In genomic region chr3:40452562-40452875, GRCh38 we compare ENCODE assay signal across 8 cellular contexts. TPM values are rescaled to one million over a fixed set of nuclear protein-coding genes. Genes with fewer than 3 reads are reported as not detected.
DNase-seq lines count a peak whose midpoint lies in the region; ATAC-seq and TF ChIP-seq lines count a peak whose summit lies in the region.

No MANE protein-coding gene starts in this region.

- POLR2A ChIA-PET in CD8-positive, alpha-beta memory T cell (lab: Charles Lee) = interaction anchor here (1.0 to 2.6 kb wide), 6 partner anchors 25 to 746 kb away, joined by 3 to 15 read pairs (median 4); partner anchors contain the start of genes CTNNB1, ZNF620 and ZNF621
- POLR2A ChIA-PET in PC-9 (lab: Charles Lee; ENCODE audit: unreplicated experiment) = interaction anchor here (0.6 kb wide), 1 partner anchor 1363 kb away, joined by 3 read pairs; no protein-coding TSS in a partner anchor

- no peaks in the 10 kb centered on the region for H3K27me3 ChIP-seq in CD8-positive, alpha-beta memory T cell (ENCODE audit: insufficient read depth, low read length, poor library complexity, severe bottlenecking)
- H3K27me3 ChIP-seq in PC-9 (ENCODE audit: insufficient read depth, low read depth) = no peaks in the 10 kb centered on the region

- intact Hi-C loops in PC-9 (cut with micrococcal nuclease; ENCODE audit: unreplicated experiment) = loop anchor here (5.0 kb wide), 1 partner anchor 125 kb away; no protein-coding TSS in a partner anchor

- peak overlapping the region; percentile 91 to 100 (median 99) for H3K27ac Mint-ChIP-seq in CD8-positive, alpha-beta memory T cell
- peak overlapping the region; percentile 99 for H3K27ac Mint-ChIP-seq in osteocyte (ENCODE audit: unreplicated experiment)

- ATAC-seq in HG03565 (IDR thresholded peaks at IDR 0.05; ENCODE audit: unreplicated experiment) = no peak
- no peak for ATAC-seq in HG03460 (IDR thresholded peaks at IDR 0.05; ENCODE audit: unreplicated experiment)

- peaks cover 25 to 38% (median 36%) of the 10 kb centered on the region in 3 donors for H3K4me1 Mint-ChIP-seq in CD8-positive, alpha-beta memory T cell
- peaks cover 30% of the 10 kb centered on the region for H3K4me1 Mint-ChIP-seq in osteocyte (ENCODE audit: unreplicated experiment)

- no peak for DNase-seq in CD8-positive, alpha-beta memory T cell
- DNase-seq in PC-9 (no peak), epithelial cell of proximal tubule (ENCODE audit: low read depth) (no peak), osteocyte (ENCODE audit: extremely low spot score, unreplicated experiment) (no peak), KG1 (lab: John Stamatoyannopoulos, UW) (no peak), retina (no peak)

- peak overlapping the region; percentile 73 for H3K4me3 ChIP-seq in CD8-positive, alpha-beta memory T cell (ENCODE audit: low read length)
- H3K4me3 ChIP-seq in PC-9 (peak overlapping the region; percentile 59), epithelial cell of proximal tubule (ENCODE audit: low read depth, low read length) (peak overlapping the region; percentile 68)

- H3K79me2 ChIP-seq in PC-9 (ENCODE audit: low read depth) = peaks cover 17% of the 10 kb centered on the region

- H3F3A ChIP-seq in PC-9 (ENCODE audit: insufficient read depth, low read depth) = peaks cover 18% of the 10 kb centered on the region

- TSS peak; percentile 50 for BruUV-seq in PC-9 (replicated peaks; lab: Mats Ljungman, UMichigan)

- H4K20me1 ChIP-seq in PC-9 (ENCODE audit: insufficient read depth) = no peaks in the 10 kb centered on the region

- H2AFZ ChIP-seq in PC-9 = peak overlapping the region; percentile 86

- peak overlapping the region; percentile 91 to 98 (median 96) for H3K4me3 Mint-ChIP-seq in CD8-positive, alpha-beta memory T cell
- H3K4me3 Mint-ChIP-seq in osteocyte (ENCODE audit: unreplicated experiment) = peak overlapping the region; percentile 95

- CTCF ChIA-PET in CD8-positive, alpha-beta memory T cell (lab: Charles Lee) = interaction anchor here (0.7 to 1.9 kb wide), 3 partner anchors 53 to 143 kb away, joined by 3 to 6 read pairs (median 4); partner anchors contain the start of gene EIF1B
- CTCF ChIA-PET in PC-9 (lab: Charles Lee) = no interaction called here

- peaks cover 17% of the 10 kb centered on the region for H3K4me1 ChIP-seq in CD8-positive, alpha-beta memory T cell (ENCODE audit: insufficient read depth, low read length)
- H3K4me1 ChIP-seq in PC-9 (replicated peaks; ENCODE audit: insufficient read depth) = peaks cover 33% of the 10 kb centered on the region

- H3K4me2 ChIP-seq in PC-9 = peak overlapping the region; percentile 85

- no peaks in the 10 kb centered on the region for H3K9me2 ChIP-seq in PC-9 (ENCODE audit: insufficient read depth)

- peaks cover 3 to 34% (median 5%) of the 10 kb centered on the region in 3 donors for H3K36me3 Mint-ChIP-seq in CD8-positive, alpha-beta memory T cell
- H3K36me3 Mint-ChIP-seq in osteocyte (ENCODE audit: unreplicated experiment) = peaks cover 2% of the 10 kb centered on the region

- H3K36me3 ChIP-seq in CD8-positive, alpha-beta memory T cell (ENCODE audit: insufficient read depth, low read length) = no peaks in the 10 kb centered on the region
- H3K36me3 ChIP-seq in PC-9 (ENCODE audit: low read depth) = no peaks in the 10 kb centered on the region

- peak overlapping the region; percentile 96 for H3K27ac ChIP-seq in CD8-positive, alpha-beta memory T cell (ENCODE audit: low read depth, low read length)
- H3K27ac ChIP-seq in PC-9 = peak overlapping the region; percentile 52

- TF ChIP-seq CTCF in PC-9 (conservative IDR thresholded peaks at IDR 0.05) (no peak), epithelial cell of proximal tubule (conservative IDR thresholded peaks at IDR 0.05; ENCODE audit: low read depth, low read length) (no peak), osteocyte (IDR thresholded peaks at IDR 0.05) (no peak)

- no peaks in the 10 kb centered on the region for H3K27me3 Mint-ChIP-seq in CD8-positive, alpha-beta memory T cell
- no peaks in the 10 kb centered on the region for H3K27me3 Mint-ChIP-seq in osteocyte (ENCODE audit: unreplicated experiment)

- no peaks in the 10 kb centered on the region for H3K9me3 Mint-ChIP-seq in CD8-positive, alpha-beta memory T cell
- no peaks in the 10 kb centered on the region for H3K9me3 Mint-ChIP-seq in osteocyte (ENCODE audit: unreplicated experiment)

- H3K9me3 ChIP-seq in CD8-positive, alpha-beta memory T cell (ENCODE audit: low read length) = no peaks in the 10 kb centered on the region
- no peaks in the 10 kb centered on the region for H3K9me3 ChIP-seq in PC-9 (ENCODE audit: insufficient read depth, low read depth)

RNA-seq across cellular contexts. Expression of gene RPL14, which starts 4.6 kb away (rescaled TPM):
- total RNA-seq in CD8-positive, alpha-beta memory T cell = 1,000 to 10,000 TPM; 2,691 to 2,774 TPM
- polyA plus RNA-seq in CD8-positive, alpha-beta memory T cell = 1,404 TPM
- total RNA-seq in PC-9 (2021) (1,756 and 2,201 TPM in 2 replicates), epithelial cell of proximal tubule (463 and 670 TPM in 2 replicates), osteocyte (1,629 and 1,726 TPM in 2 replicates)

RNA-seq across cellular contexts. Expression of gene ZNF619, which starts 24.4 kb away (rescaled TPM):
- total RNA-seq in CD8-positive, alpha-beta memory T cell = 1 to 10 TPM; 7.7 to 9.6 TPM
- 3.5 TPM for polyA plus RNA-seq in CD8-positive, alpha-beta memory T cell
- total RNA-seq in PC-9 (2021) = 5.1 and 6.9 TPM in 2 replicates
- 4.9 and 5.3 TPM in 2 replicates for total RNA-seq in epithelial cell of proximal tubule
- 6.7 and 8.4 TPM in 2 replicates for total RNA-seq in osteocyte

RNA-seq across cellular contexts. Expression of gene ZNF620, which starts 53.3 kb away (rescaled TPM):
- total RNA-seq in CD8-positive, alpha-beta memory T cell = 1 to 10 TPM; 7.1 to 7.6 TPM
- 2.9 TPM for polyA plus RNA-seq in CD8-positive, alpha-beta memory T cell
- total RNA-seq in PC-9 (2021) (4.1 and 4.7 TPM in 2 replicates), epithelial cell of proximal tubule (2.5 and 9.0 TPM in 2 replicates), osteocyte (3.7 and 4.8 TPM in 2 replicates)
